In genomic region chr17:19291646-19292376, GRCh38 we compare ENCODE assay signal across 16 cellular contexts. TPM values are rescaled to one million over a fixed set of nuclear protein-coding genes. Genes with fewer than 3 reads are reported as not detected.
DNase-seq lines count a peak whose midpoint lies in the region; ATAC-seq, FAIRE-seq and TF ChIP-seq lines count a peak whose summit lies in the region.
"Had no signal": no experiment of that assay in that cellular context is flagged by ENCODE, and none has a peak within 500 bp of the region (broad histone marks: within the 10 kb centered on the region; RNA-seq: fewer than 3 reads in every experiment).

No MANE protein-coding gene starts in this region.

- peaks cover 0 to 21% of the 10 kb centered on the region in 2 experiments; a peak in 1 of 4 replicates for H3K79me2 ChIP-seq in H1 (ENCODE audit: control insufficient read depth in 1 of 2, insufficient read depth in 2 of 2, low read length in 2 of 2)
- H3K79me2 ChIP-seq in GM23248 (ENCODE audit: insufficient read depth): peaks cover 61% of the 10 kb centered on the region

- DNase-seq in WTC11 (ENCODE audit: low spot score) (no peak), H1 (ENCODE audit: low read depth in 1 of 2, low spot score in 2 of 2) (no peak), nephron progenitor cell (no peak), GM23248 (no peak)
- no peak for DNase-seq in stimulated activated CD4-positive, alpha-beta T cell treated with anti-CD3 and anti-CD28 coated beads, Interleukin-4, amount 100 ng/mL, for 1 hour
- DNase-seq in activated naive CD4-positive, alpha-beta T cell (lab: John Stamatoyannopoulos, UW): no peak
- DNase-seq: C1 segment of cervical spinal cord, COR-L47, H9, NCI-H1436 treated with DMSO at 0.1 percent for 48 hours, NCI-H2081, NCI-H2227 treated with DMSO at 0.1 percent for 48 hours, NCI-H526, RPMI8226 had no signal

- H3K23ac ChIP-seq in H1 (ENCODE audit: insufficient read length): no peak overlapping the region

- H3K79me1 ChIP-seq in H1 (ENCODE audit: low read depth, low read length): 0 out of 2 replicates have a peak, but pooled peaks cover 8% of the 10 kb centered on the region

- H2BK20ac ChIP-seq in H1 (ENCODE audit: low read length): no peak overlapping the region

- no peak overlapping the region for H3K4me2 ChIP-seq in H1 (ENCODE audit: insufficient read depth in 1 of 2, low read depth in 2 of 2, low read length in 2 of 2)
- H3K4me2 ChIP-seq in GM23248 (ENCODE audit: unreplicated experiment): no peak overlapping the region

- H2AFZ ChIP-seq in H1 (ENCODE audit: low read length) (no peak overlapping the region), GM23248 (no peak overlapping the region)

- H3F3A ChIP-seq in GM23248 (ENCODE audit: insufficient read depth): no peaks in the 10 kb centered on the region

- H2BK5ac ChIP-seq in H1 (ENCODE audit: low read depth, low read length): peak overlapping the region; percentile 24; the same call in 1 of the 2 replicates

- no peak overlapping the region for H2BK15ac ChIP-seq in H1 (ENCODE audit: low read length)

- no peak overlapping the region for H4K5ac ChIP-seq in H1 (ENCODE audit: insufficient read length, low read depth, low read length)

- H3K27me3 ChIP-seq in H1 (replicated peaks in 1 of 4; ENCODE audit: control insufficient read depth in 3 of 4, extremely low read depth in 1 of 4, insufficient read depth in 3 of 4, low read length in 3 of 4) (no peaks in the 10 kb centered on the region), GM23248 (replicated peaks; ENCODE audit: insufficient read depth) (no peaks in the 10 kb centered on the region)

- no peak for TF ChIP-seq RAD21 in H1 (IDR thresholded peaks at IDR 0.05 in 1 of 2, conservative IDR thresholded peaks at IDR 0.05 in 1 of 2; ENCODE audit: low read depth in 2 of 2, low read length in 2 of 2)

- H3K27ac Mint-ChIP-seq in WTC11 (peak overlapping the region; percentile 85), nephron progenitor cell (peak overlapping the region; percentile 51)

- no peak overlapping the region for H4K8ac ChIP-seq in H1 (ENCODE audit: extremely low read depth, insufficient read depth, low read length)

- no peaks in the 10 kb centered on the region for H3K9me2 ChIP-seq in GM23248 (ENCODE audit: insufficient read depth)

- H4K91ac ChIP-seq in H1 (replicated peaks; ENCODE audit: insufficient read length, low read length): no peak overlapping the region

- H3K9me3 Mint-ChIP-seq in WTC11 (no peaks in the 10 kb centered on the region), nephron progenitor cell (no peaks in the 10 kb centered on the region)
- H3K9me3 Mint-ChIP-seq: H9 had no signal

- no peak for ATAC-seq in WTC11
- no peak for ATAC-seq in HG03135 (IDR thresholded peaks at IDR 0.05; ENCODE audit: unreplicated experiment)

- H3K4me3 ChIP-seq in H1 (ENCODE audit: extremely low read depth in 1 of 4, insufficient read depth in 2 of 4, low read depth in 3 of 4, low read length in 4 of 4): no peak overlapping the region
- H3K4me3 ChIP-seq in GM23248: no peak overlapping the region

- peaks cover 3 to 18% (median 10%) of the 10 kb centered on the region in 4 experiments for H3K4me1 ChIP-seq in H1 (replicated peaks in 1 of 4; ENCODE audit: control insufficient read depth in 3 of 4, insufficient read depth in 4 of 4, low read length in 3 of 4)
- no peaks in the 10 kb centered on the region for H3K4me1 ChIP-seq in GM23248 (ENCODE audit: insufficient read depth)

- H4K20me1 ChIP-seq in H1 (replicated peaks in 1 of 2; ENCODE audit: control insufficient read depth in 1 of 2, insufficient read depth in 2 of 2, low read length in 2 of 2) (peaks cover 7 to 15% of the 10 kb centered on the region in 2 experiments), GM23248 (ENCODE audit: insufficient read depth) (no peaks in the 10 kb centered on the region)

- H3K27ac ChIP-seq in H1 (ENCODE audit: low read depth, low read length) (no peak overlapping the region), temporal lobe (ENCODE audit: low read depth, low read length) (peak overlapping the region; percentile 72), GM23248 (no peak overlapping the region)

- peaks cover 32% of the 10 kb centered on the region for H3K4me1 Mint-ChIP-seq in WTC11
- peaks cover 62% of the 10 kb centered on the region for H3K4me1 Mint-ChIP-seq in nephron progenitor cell

- no peak for TF ChIP-seq POLR2A in H1 (IDR thresholded peaks at IDR 0.05; ENCODE audit: control extremely low read depth in 1 of 2, low read depth in 2 of 2, low read length in 2 of 2)

- no peaks in the 10 kb centered on the region for H3K27me3 Mint-ChIP-seq in WTC11 (ENCODE audit: low read depth)
- peaks cover 6% of the 10 kb centered on the region for H3K27me3 Mint-ChIP-seq in nephron progenitor cell (ENCODE audit: low read depth, poor library complexity)

- no peak for FAIRE-seq in H1 (lab: Jason Lieb, UNC)

- H3K18ac ChIP-seq in H1 (ENCODE audit: extremely low read depth, low read length): no peak overlapping the region

- TF ChIP-seq CTCF in WTC11 (IDR thresholded peaks at IDR 0.05) (no peak), H1 (IDR thresholded peaks at IDR 0.05; ENCODE audit: control extremely low read depth in 1 of 3, insufficient read depth in 1 of 3, low read depth in 1 of 3, low read length in 3 of 3) (no peak), nephron progenitor cell (IDR thresholded peaks at IDR 0.05) (no peak)

- no peak overlapping the region for H3K14ac ChIP-seq in H1 (ENCODE audit: insufficient read length)

- CTCF ChIA-PET in WTC11 (lab: Charles Lee) (interaction anchor here (0.7 kb wide), 1 partner anchor 276 kb away, joined by 3 read pairs; no protein-coding TSS in a partner anchor), H1 (lab: Charles Lee; ENCODE audit: partially characterized antibody) (interaction anchor here (0.9 to 3.5 kb wide), 5 partner anchors 14 to 55 kb away, joined by 3 to 10 read pairs (median 4); no protein-coding TSS in a partner anchor)

- peaks cover 9% of the 10 kb centered on the region for H3K36me3 Mint-ChIP-seq in WTC11
- peaks cover 18% of the 10 kb centered on the region for H3K36me3 Mint-ChIP-seq in nephron progenitor cell (ENCODE audit: low read depth)

- H3K36me3 ChIP-seq in H1 (ENCODE audit: control insufficient read depth in 2 of 4, insufficient read depth in 4 of 4, low read length in 3 of 4) (no peaks in the 10 kb centered on the region), GM23248 (ENCODE audit: low read depth) (no peaks in the 10 kb centered on the region)

- in situ Hi-C loops in GM23248 (cut with MboI): no loop called here

- H2BK120ac ChIP-seq in H1 (replicated peaks; ENCODE audit: low read depth, low read length): no peak overlapping the region

- H3K9ac ChIP-seq in H1 (replicated peaks in 1 of 4; ENCODE audit: extremely low read depth in 1 of 4, low read depth in 3 of 4, low read length in 3 of 4): no peak overlapping the region
- H3K9ac ChIP-seq in GM23248: no peak overlapping the region

- H3K4ac ChIP-seq in H1 (replicated peaks; ENCODE audit: insufficient read length, low read depth, low read length): no peak overlapping the region

- no peak for TF ChIP-seq EP300 in H1 (IDR thresholded peaks at IDR 0.05; ENCODE audit: borderline replicate concordance in 1 of 2, low read depth in 2 of 2, low read length in 2 of 2)

- POLR2A ChIA-PET in WTC11 (lab: Charles Lee): no interaction called here
- POLR2A ChIA-PET in H1 (lab: Charles Lee; ENCODE audit: partially characterized antibody): no interaction called here

- WGBS in H1 (ENCODE audit: extremely low coverage in 1 of 2, insufficient coverage in 1 of 2, insufficient read length in 1 of 2, insufficient replicate concordance in 2 of 2, low coverage in 1 of 2, low lambda C conversion rate in 2 of 2, missing lambda C conversion rate in 1 of 2), 2 experiments: 91% methylated on average over 11 of the region's 12 CpGs; no CpG with 5 or more reads in 1 of the 2 experiments
- 86 to 89% methylated on average over 12 of the region's 12 CpGs for WGBS in GM23248 (ENCODE audit: low coverage in 1 of 2, low lambda C conversion rate in 2 of 2, missing lambda C conversion rate in 2 of 2), 2 experiments

- H3K56ac ChIP-seq in H1 (replicated peaks; ENCODE audit: insufficient read length, low read depth, low read length): no peak overlapping the region

- no peak overlapping the region for H2AK5ac ChIP-seq in H1 (ENCODE audit: low read depth, low read length)

- no peaks in the 10 kb centered on the region for H3K23me2 ChIP-seq in H1 (ENCODE audit: low read depth, low read length)

- no peaks in the 10 kb centered on the region for H3K9me3 ChIP-seq in H1 (ENCODE audit: insufficient read depth in 2 of 2, low read depth in 1 of 2, low read length in 1 of 2)
- H3K9me3 ChIP-seq in GM23248 (ENCODE audit: low read depth): no peaks in the 10 kb centered on the region

- no peak overlapping the region for H2BK12ac ChIP-seq in H1 (ENCODE audit: low read depth, low read length)

- H3K4me3 Mint-ChIP-seq in WTC11 (no peak overlapping the region), nephron progenitor cell (no peak overlapping the region)
- H3K4me3 Mint-ChIP-seq: H9 had no signal

TF ChIP-seq in WTC11, 78 proteins besides CTCF, POLR2A, EP300 and RAD21:
- no peak for TF ChIP-seq SMAD3 (CRISPR knock-in tag; IDR thresholded peaks at IDR 0.05; ENCODE audit: borderline replicate concordance)

TF ChIP-seq in H1, 55 proteins besides CTCF, POLR2A, EP300 and RAD21:
- TF ChIP-seq, protein P1, sequence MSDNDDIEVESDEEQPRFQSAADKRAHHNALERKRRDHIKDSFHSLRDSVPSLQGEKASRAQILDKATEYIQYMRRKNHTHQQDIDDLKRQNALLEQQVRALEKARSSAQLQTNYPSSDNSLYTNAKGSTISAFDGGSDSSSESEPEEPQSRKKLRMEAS (IDR thresholded peaks at IDR 0.05): no peak

RNA-seq across cellular contexts. Expression of gene EPN2, which starts 54.6 kb away (rescaled TPM):
- 48.8 to 62.7 TPM (median 62.3 TPM) in 3 replicates for total RNA-seq in WTC11 (2021)
- total RNA-seq in H1 (2021; fragmentation: NEBNext Ultra II Directional; extraction: Animal tissue kit (Norgen Biotek cat#: 25700)): 40.8 and 55.8 TPM in 2 replicates
- polyA plus RNA-seq in H1 (2011; rRNA removed): 28.7 and 39.3 TPM in 2 replicates
- polyA plus RNA-seq in H1 (2011; cell fraction: cytosol; rRNA removed): 33.0 TPM
- polyA plus RNA-seq in H1 (2011; cell fraction: nucleus; rRNA removed): 90.8 TPM
- 33.3 to 40.6 TPM (median 36.7 TPM) in 4 replicates for polyA plus RNA-seq in H1 (2012, experiment 1 of 2)
- 12.2 TPM for polyA plus RNA-seq in H1 (2012, experiment 2 of 2)
- polyA plus RNA-seq in H1 (2013, experiment 1 of 2): 35.2 TPM
- polyA plus RNA-seq in H1 (2013, experiment 2 of 2): 32.9 TPM
- 61.5 and 78.1 TPM in 2 replicates for polyA minus RNA-seq in H1 (2011; rRNA and poly(A)+ RNA removed)
- 30.4 TPM for polyA minus RNA-seq in H1 (2011; cell fraction: cytosol; rRNA and poly(A)+ RNA removed)
- 51.2 TPM for polyA minus RNA-seq in H1 (2011; cell fraction: nucleus; rRNA and poly(A)+ RNA removed)
- 44.7 TPM for total RNA-seq in temporal lobe
- total RNA-seq in GM23248 (2014; rRNA removed; shearing (Covaris generic)): 21.2 and 25.3 TPM in 2 replicates
- 54.0 and 56.2 TPM in 2 replicates for polyA plus RNA-seq in GM23248 (2016; fragmentation: Nextera tagmentation; extraction: Ambion mirVana)
